Comparison of ENCODE assay signal across 19 cellular contexts in the genomic region with DNA sequence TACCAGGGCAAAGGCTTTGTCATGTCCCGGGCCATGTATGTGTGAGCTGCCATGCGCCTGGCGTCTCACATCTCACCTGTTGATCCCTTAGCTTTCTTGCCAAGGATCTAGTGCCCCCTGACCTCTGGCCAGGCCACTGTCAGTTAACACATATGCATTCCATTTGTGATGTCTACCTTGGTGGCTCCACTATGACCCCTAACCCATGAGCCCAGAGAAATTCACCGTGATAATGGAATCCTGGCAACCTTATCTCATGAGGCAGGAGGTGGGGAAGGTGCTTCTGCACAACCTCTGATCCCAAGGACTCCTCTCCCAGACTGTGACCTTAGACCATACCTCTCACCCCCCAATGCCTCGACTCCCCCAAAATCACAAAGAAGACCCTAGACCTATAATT. TPM values are rescaled to one million over a fixed set of nuclear protein-coding genes. Genes with fewer than 3 reads are reported as not detected.
"Had no signal": no experiment of that assay in that cellular context is flagged by ENCODE, and none has a peak within 500 bp of the region (broad histone marks: within the 10 kb centered on the region; RNA-seq: fewer than 3 reads in every experiment).

No MANE protein-coding gene starts in this region.

RNA-seq across cellular contexts. Expression of gene APOE, which starts 17.3 kb away (rescaled TPM):
- polyA plus RNA-seq: immature natural killer cell had no signal

RNA-seq across cellular contexts. Expression of gene APOC1, which starts 26.1 kb away (rescaled TPM):
- total RNA-seq: natural killer cell had no signal
- polyA plus RNA-seq: neural cell had no signal

RNA-seq across cellular contexts. Expression of gene APOC4, which starts 53.7 kb away (rescaled TPM):
- total RNA-seq: kidney, left colon, left lung, mammary epithelial cell, mucosa of gallbladder, natural killer cell, osteoblast, psoas muscle, sigmoid colon, spleen, stomach, testis, thyroid gland, transverse colon, upper lobe of right lung had no signal
- polyA plus RNA-seq: immature natural killer cell, mammary epithelial cell, neural cell, pancreas, psoas muscle, sigmoid colon, small intestine had no signal
